ENCODE assay signal across 21 cellular contexts in the genomic region with DNA sequence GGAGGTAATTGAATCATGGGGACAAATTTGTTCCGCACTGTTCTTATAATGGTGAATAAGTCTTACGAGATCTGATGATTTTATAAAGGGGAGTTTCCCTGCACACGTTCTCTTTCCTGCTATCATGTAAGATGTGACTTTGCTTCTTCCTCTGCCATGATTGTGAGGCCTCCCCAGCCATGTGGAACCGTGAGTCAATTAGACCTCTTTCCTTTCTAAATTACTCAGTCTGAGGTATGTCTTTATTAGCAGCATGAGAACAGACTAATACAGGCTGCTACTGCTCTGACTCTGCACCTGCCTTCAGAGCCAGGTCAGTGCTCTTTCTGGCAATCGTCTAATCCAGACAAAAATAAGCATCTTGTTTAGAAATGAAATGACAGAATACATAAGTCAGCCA.
DNase-seq lines count a peak whose midpoint lies in the region; ATAC-seq, FAIRE-seq and TF ChIP-seq lines count a peak whose summit lies in the region.
"Had no signal": no experiment of that assay in that cellular context is flagged by ENCODE, and none has a peak within 500 bp of the region (broad histone marks: within the 10 kb centered on the region; RNA-seq: fewer than 3 reads in every experiment).

No MANE protein-coding gene starts in this region.

- no peak overlapping the region for H2AFZ ChIP-seq in GM12878 (ENCODE audit: control insufficient read depth, low read depth, low read length)

- H3K27me3 ChIP-seq in GM12878 (replicated peaks in 1 of 2; ENCODE audit: control insufficient read depth in 2 of 2, insufficient read depth in 2 of 2, low read length in 1 of 2) (no peaks in the 10 kb centered on the region), H7 (ENCODE audit: control insufficient read depth, insufficient read depth, low read length) (no peaks in the 10 kb centered on the region)
- H3K27me3 ChIP-seq: colonic mucosa, foreskin keratinocyte, SJCRH30 had no signal

- no peaks in the 10 kb centered on the region for H3K4me1 ChIP-seq in GM12878 (ENCODE audit: control insufficient read depth, insufficient read depth, low read length)
- H3K4me1 ChIP-seq: colonic mucosa, foreskin keratinocyte, SJCRH30 had no signal

- no peaks in the 10 kb centered on the region for H4K20me1 ChIP-seq in GM12878 (ENCODE audit: control insufficient read depth, insufficient read depth)

- no peak for TF ChIP-seq CTCF in GM12878 (IDR thresholded peaks at IDR 0.05 in 2 of 3, conservative IDR thresholded peaks at IDR 0.05 in 1 of 3; ENCODE audit: control insufficient read depth in 2 of 3, extremely low read depth in 1 of 3, insufficient read depth in 1 of 3, low read depth in 3 of 3, low read length in 3 of 3)

- peak; percentile 88 for ATAC-seq in GM18519 (IDR thresholded peaks at IDR 0.05; ENCODE audit: low FRiP score, unreplicated experiment)
- ATAC-seq in GM21786 (IDR thresholded peaks at IDR 0.05; ENCODE audit: unreplicated experiment): peak; percentile 80
- ATAC-seq in HG03045 (IDR thresholded peaks at IDR 0.05; ENCODE audit: unreplicated experiment): peak; percentile 83
- peak; percentile 87 for ATAC-seq in GM12878
- ATAC-seq: foreskin keratinocyte had no signal

- POLR2A ChIA-PET in GM12878 (lab: Charles Lee): no interaction called here

- no peaks in the 10 kb centered on the region for H3K79me2 ChIP-seq in GM12878 (ENCODE audit: control insufficient read depth, insufficient read depth, low read length)

- RAD21 ChIA-PET in GM12878 (lab: Charles Lee; ENCODE audit: unreplicated experiment): no interaction called here

- no peak for DNase-seq in GM12878 (ENCODE audit: low read depth, low spot score)
- DNase-seq in effector CD8-positive, alpha-beta T cell (lab: John Stamatoyannopoulos, UW): no peak
- DNase-seq in posterior cingulate gyrus: no peak
- DNase-seq in NOMO-1 treated with dmso at 0.1 percent for 144 hours (lab: John Stamatoyannopoulos, UW; ENCODE audit: unreplicated experiment): no peak
- no peak for DNase-seq in H7
- DNase-seq: activated CD4-positive, alpha-beta T cell treated with anti-CD3 and anti-CD28 coated beads for 1 hour; colonic mucosa; foreskin keratinocyte; MM.1S; NCI-H187 treated with DMSO at 0.1 percent for 48 hours; NCI-H510A; stimulated activated CD4-positive, alpha-beta T cell treated with anti-CD3 and anti-CD28 coated beads, Interleukin-4, amount 100 ng/mL, for 24 hours; stimulated activated CD8-positive, alpha-beta memory T cell treated with anti-CD3 and anti-CD28 coated beads, Interleukin-4, amount 100 ng/mL, for 48 hours; T1000 had no signal

- CTCF ChIA-PET in GM12878 (lab: Yijun Ruan, JAX): no interaction called here

- H3K36me3 ChIP-seq in GM12878 (ENCODE audit: control insufficient read depth in 2 of 2, insufficient read depth in 2 of 2, low read length in 1 of 2) (no peaks in the 10 kb centered on the region), H7 (replicated peaks; ENCODE audit: control insufficient read depth, insufficient read depth, low read length) (no peaks in the 10 kb centered on the region)
- H3K36me3 ChIP-seq: colonic mucosa, HAP-1, SJCRH30, thoracic aorta had no signal

- BruUV-seq in GM12878 (replicated peaks; lab: Mats Ljungman, UMichigan): no TSS peak

- H3K4me3 ChIP-seq in GM12878 (no peak overlapping the region), H7 (ENCODE audit: insufficient read depth, low read depth, low read length) (no peak overlapping the region)
- H3K4me3 ChIP-seq: colonic mucosa, HAP-1, SJCRH30, thoracic aorta had no signal

- SMC1A ChIA-PET in GM12878 (lab: Charles Lee; ENCODE audit: uncharacterized antibody, unreplicated experiment): no interaction called here

- no peaks in the 10 kb centered on the region; the same call in 2 of the 3 replicates for H3K9me3 ChIP-seq in GM12878 (replicated peaks; ENCODE audit: control insufficient read depth, insufficient read depth, low read length)
- H3K9me3 ChIP-seq: HAP-1, SJCRH30, thoracic aorta had no signal

- no peak for FAIRE-seq in GM12878 (lab: Jason Lieb, UNC)
- FAIRE-seq: astrocyte had no signal

- H3K9ac ChIP-seq in GM12878 (ENCODE audit: control insufficient read depth, insufficient read depth, low read length): no peak overlapping the region

- H3K4me2 ChIP-seq in GM12878 (ENCODE audit: control insufficient read depth, insufficient read depth): no peak overlapping the region

- intact Hi-C loops in GM12878 (cut with micrococcal nuclease; ENCODE audit: unreplicated experiment): no loop called here
- intact Hi-C loops in posterior cingulate gyrus (cut with DNase I): no loop called here

- no peak for TF ChIP-seq EP300 in GM12878 (IDR thresholded peaks at IDR 0.05; ENCODE audit: borderline replicate concordance in 1 of 2, control insufficient read depth in 1 of 2, low read depth in 2 of 2, low read length in 2 of 2)

- TF ChIP-seq POLR2A in GM12878 (IDR thresholded peaks at IDR 0.05; ENCODE audit: low read depth, low read length): no peak

- TF ChIP-seq RAD21 in GM12878 (IDR thresholded peaks at IDR 0.05; ENCODE audit: insufficient read depth, low read depth, low read length): no peak

- in situ Hi-C loops in GM12878 (cut with MboI): no loop called here

- WGBS in GM12878 (ENCODE audit: insufficient coverage, insufficient replicate concordance, low lambda C conversion rate, missing lambda C conversion rate): 9% methylated on average over 5 of the region's 5 CpGs

- H3K27ac ChIP-seq in GM12878 (ENCODE audit: control insufficient read depth, insufficient read depth): no peak overlapping the region
- H3K27ac ChIP-seq: colonic mucosa, foreskin keratinocyte, SJCRH30, thoracic aorta had no signal

TF ChIP-seq in GM12878, 131 proteins besides CTCF, POLR2A, EP300 and RAD21 (continues in another document):
- no peak for TF ChIP-seq NR2F1 (conservative IDR thresholded peaks at IDR 0.05)
- TF ChIP-seq RELB (IDR thresholded peaks at IDR 0.05; ENCODE audit: low read depth): no peak
- TF ChIP-seq JUNB (IDR thresholded peaks at IDR 0.05): peak; percentile 73
- TF ChIP-seq E2F4 (IDR thresholded peaks at IDR 0.05; ENCODE audit: low read depth, low read length): no peak
- peak; percentile 63 for TF ChIP-seq RUNX3 (IDR thresholded peaks at IDR 0.05; ENCODE audit: low read length)
- TF ChIP-seq ASH2L (IDR thresholded peaks at IDR 0.05; ENCODE audit: borderline replicate concordance, low read depth): no peak
- no peak for TF ChIP-seq NKRF (conservative IDR thresholded peaks at IDR 0.05)
- TF ChIP-seq CREM (IDR thresholded peaks at IDR 0.05; ENCODE audit: low read depth): peak; percentile 62; the same call in 1 of the 2 replicates
- no peak for TF ChIP-seq PML (IDR thresholded peaks at IDR 0.05; ENCODE audit: low read length)
- TF ChIP-seq, protein P1, sequence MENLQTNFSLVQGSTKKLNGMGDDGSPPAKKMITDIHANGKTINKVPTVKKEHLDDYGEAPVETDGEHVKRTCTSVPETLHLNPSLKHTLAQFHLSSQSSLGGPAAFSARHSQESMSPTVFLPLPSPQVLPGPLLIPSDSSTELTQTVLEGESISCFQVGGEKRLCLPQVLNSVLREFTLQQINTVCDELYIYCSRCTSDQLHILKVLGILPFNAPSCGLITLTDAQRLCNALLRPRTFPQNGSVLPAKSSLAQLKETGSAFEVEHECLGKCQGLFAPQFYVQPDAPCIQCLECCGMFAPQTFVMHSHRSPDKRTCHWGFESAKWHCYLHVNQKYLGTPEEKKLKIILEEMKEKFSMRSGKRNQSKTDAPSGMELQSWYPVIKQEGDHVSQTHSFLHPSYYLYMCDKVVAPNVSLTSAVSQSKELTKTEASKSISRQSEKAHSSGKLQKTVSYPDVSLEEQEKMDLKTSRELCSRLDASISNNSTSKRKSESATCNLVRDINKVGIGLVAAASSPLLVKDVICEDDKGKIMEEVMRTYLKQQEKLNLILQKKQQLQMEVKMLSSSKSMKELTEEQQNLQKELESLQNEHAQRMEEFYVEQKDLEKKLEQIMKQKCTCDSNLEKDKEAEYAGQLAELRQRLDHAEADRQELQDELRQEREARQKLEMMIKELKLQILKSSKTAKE (IDR thresholded peaks at IDR 0.05; ENCODE audit: low read depth, poor library complexity, severe bottlenecking): no peak
- TF ChIP-seq NR2C1 (IDR thresholded peaks at IDR 0.05): no peak
- TF ChIP-seq EED (IDR thresholded peaks at IDR 0.05; ENCODE audit: low read depth): no peak
